ENCODE assay signal across 14 cellular contexts in genomic region chr5:160702856-160703453, GRCh38.
A peak's percentile ranks its signal among the peaks of the same experiment; 100 is the strongest.
DNase-seq lines count a peak whose midpoint lies in the region; ATAC-seq, FAIRE-seq and TF ChIP-seq lines count a peak whose summit lies in the region.
"Had no signal": no experiment of that assay in that cellular context is flagged by ENCODE, and none has a peak within 500 bp of the region (broad histone marks: within the 10 kb centered on the region; RNA-seq: fewer than 3 reads in every experiment).

No MANE protein-coding gene starts in this region.

- H3K4me3 ChIP-seq in mammary epithelial cell (replicated peaks in 1 of 3; ENCODE audit: insufficient read depth in 1 of 3, low read depth in 2 of 3, low read length in 3 of 3) (no peak overlapping the region), ovary (no peak overlapping the region), kidney (ENCODE audit: low read length in 2 of 2) (no peak overlapping the region)
- H3K4me3 ChIP-seq: tibial nerve had no signal

- no TSS peak for BruUV-seq in mammary epithelial cell (replicated peaks; lab: Mats Ljungman, UMichigan)

- POLR2A ChIA-PET in WTC11 (lab: Charles Lee): no interaction called here

- dilution Hi-C loops in mammary epithelial cell (cut with HindIII; ENCODE audit: low sequenced_read_pairs): no loop called here

- H3K36me3 ChIP-seq in mammary epithelial cell (ENCODE audit: insufficient read depth, low read length): no peaks in the 10 kb centered on the region
- no peaks in the 10 kb centered on the region for H3K36me3 ChIP-seq in ovary
- no peaks in the 10 kb centered on the region for H3K36me3 ChIP-seq in kidney (ENCODE audit: control insufficient read depth in 1 of 2, insufficient read depth in 2 of 2, low read length in 2 of 2)
- H3K36me3 ChIP-seq: tibial nerve had no signal

- DNase-seq in mammary epithelial cell (peak; percentile 14), activated T-cell treated with anti-CD3 and anti-CD28 coated beads for 4 hours (no peak), ovary (no peak), kidney (no peak), WTC11 (ENCODE audit: low spot score) (no peak)
- DNase-seq: activated CD4-positive, alpha-beta memory T cell treated with anti-CD3 and anti-CD28 coated beads for 36 hours; NCI-H146; occipital lobe; stimulated activated CD4-positive, alpha-beta T cell treated with anti-CD3 and anti-CD28 coated beads, Interleukin-4, amount 100 ng/mL, for 1 hour had no signal

- no peak overlapping the region for H3K4me3 Mint-ChIP-seq in WTC11
- H3K4me3 Mint-ChIP-seq: activated CD4-positive, alpha-beta memory T cell treated with anti-CD3 and anti-CD28 coated beads for 36 hours had no signal

- no peaks in the 10 kb centered on the region for H3K79me2 ChIP-seq in mammary epithelial cell (ENCODE audit: insufficient read depth, low read length)

- H3K36me3 Mint-ChIP-seq in WTC11: no peaks in the 10 kb centered on the region; the same call in 1 of the 2 replicates
- H3K36me3 Mint-ChIP-seq: activated CD4-positive, alpha-beta memory T cell treated with anti-CD3 and anti-CD28 coated beads for 36 hours had no signal

- TF ChIP-seq EP300 in ovary (IDR thresholded peaks at IDR 0.05): no peak

- H3K27me3 ChIP-seq in mammary epithelial cell (ENCODE audit: insufficient read depth, low read length) (no peaks in the 10 kb centered on the region), ovary (no peaks in the 10 kb centered on the region)
- H3K27me3 ChIP-seq: tibial nerve had no signal

- no peaks in the 10 kb centered on the region for H4K20me1 ChIP-seq in mammary epithelial cell (ENCODE audit: insufficient read depth, low read length)

- no peak for FAIRE-seq in kidney (lab: Jason Lieb, UNC)

- ATAC-seq in GM19023 (IDR thresholded peaks at IDR 0.05; ENCODE audit: unreplicated experiment) (peak; percentile 82), GM21786 (IDR thresholded peaks at IDR 0.05; ENCODE audit: unreplicated experiment) (peak; percentile 83), HG03342 (IDR thresholded peaks at IDR 0.05; ENCODE audit: unreplicated experiment) (peak; percentile 94), WTC11 (no peak)
- ATAC-seq: Right ventricle myocardium inferior had no signal

- H3K4me1 Mint-ChIP-seq in WTC11: no peaks in the 10 kb centered on the region

- H3K27ac ChIP-seq in mammary epithelial cell (ENCODE audit: insufficient read depth, low read depth, low read length) (no peak overlapping the region), ovary (no peak overlapping the region), kidney (ENCODE audit: low read depth in 2 of 2, low read length in 2 of 2) (no peak overlapping the region)

- TF ChIP-seq CTCF in mammary epithelial cell (conservative IDR thresholded peaks at IDR 0.05 in 1 of 2, IDR thresholded peaks at IDR 0.05 in 1 of 2; ENCODE audit: extremely low read depth in 1 of 2, insufficient read depth in 1 of 2, low read depth in 1 of 2, low read length in 2 of 2) (no peak), ovary (IDR thresholded peaks at IDR 0.05) (no peak), kidney (IDR thresholded peaks at IDR 0.05; ENCODE audit: borderline replicate concordance, extremely low read depth, insufficient read depth) (no peak), WTC11 (IDR thresholded peaks at IDR 0.05) (no peak)

- no peak for TF ChIP-seq POLR2A in ovary (IDR thresholded peaks at IDR 0.05)

- H3K27ac Mint-ChIP-seq in WTC11: no peak overlapping the region
- H3K27ac Mint-ChIP-seq: activated CD4-positive, alpha-beta memory T cell treated with anti-CD3 and anti-CD28 coated beads for 36 hours had no signal

- in situ Hi-C loops in mammary epithelial cell (cut with MboI; ENCODE audit: low sequenced_read_pairs in 2 of 2): no loop called here

- CTCF ChIA-PET in mammary epithelial cell (lab: Charles Lee; ENCODE audit: low non-redundant PET) (no interaction called here), WTC11 (lab: Charles Lee) (no interaction called here)

- no peak overlapping the region for H2AFZ ChIP-seq in mammary epithelial cell (ENCODE audit: low read depth, low read length)

- intact Hi-C loops in mammary epithelial cell (cut with micrococcal nuclease): no loop called here
- intact Hi-C loops in ovary (cut with DNase I): no loop called here
- intact Hi-C loops in kidney (cut with DNase I): no loop called here

- no peak overlapping the region for H3K4me2 ChIP-seq in mammary epithelial cell (ENCODE audit: insufficient read depth, low read depth, low read length)

- H3K9ac ChIP-seq in mammary epithelial cell (ENCODE audit: insufficient read depth, low read length) (no peak overlapping the region), kidney (ENCODE audit: low read length in 2 of 2) (no peak overlapping the region)

- H3K9me3 ChIP-seq in mammary epithelial cell (replicated peaks; ENCODE audit: insufficient read depth, low read length) (no peaks in the 10 kb centered on the region), ovary (no peaks in the 10 kb centered on the region), kidney (ENCODE audit: control insufficient read depth in 1 of 2, low read length in 2 of 2) (no peaks in the 10 kb centered on the region)

- WGBS in mammary epithelial cell (ENCODE audit: low coverage, missing lambda C conversion rate): 59% methylated on average over 3 of the region's 3 CpGs
- 85 to 95% (median 92%) methylated on average over 3 of the region's 3 CpGs for WGBS in ovary, 3 donors

- H3K9me3 Mint-ChIP-seq in WTC11: peaks cover 10% of the 10 kb centered on the region
- H3K9me3 Mint-ChIP-seq: activated CD4-positive, alpha-beta memory T cell treated with anti-CD3 and anti-CD28 coated beads for 36 hours had no signal

- no peaks in the 10 kb centered on the region for H3K27me3 Mint-ChIP-seq in WTC11 (ENCODE audit: low read depth)

- H3K4me1 ChIP-seq in mammary epithelial cell (ENCODE audit: insufficient read depth, low read length) (no peaks in the 10 kb centered on the region), ovary (ENCODE audit: insufficient read depth) (no peaks in the 10 kb centered on the region), kidney (ENCODE audit: control insufficient read depth in 1 of 2, insufficient read depth in 1 of 2, low read depth in 1 of 2, low read length in 2 of 2) (no peaks in the 10 kb centered on the region)

TF ChIP-seq in WTC11, 78 proteins besides CTCF, POLR2A, EP300 and RAD21 (continues in another document):
- TF ChIP-seq IRF1 (CRISPR knock-in tag; IDR thresholded peaks at IDR 0.05): no peak
- TF ChIP-seq ZNF219 (CRISPR knock-in tag; IDR thresholded peaks at IDR 0.05; ENCODE audit: borderline replicate concordance): no peak
- TF ChIP-seq FOXP1 (CRISPR knock-in tag; IDR thresholded peaks at IDR 0.05; ENCODE audit: borderline replicate concordance): no peak
- no peak for TF ChIP-seq OVOL2 (CRISPR knock-in tag; IDR thresholded peaks at IDR 0.05; ENCODE audit: borderline replicate concordance)
- no peak for TF ChIP-seq ZNF512 (CRISPR knock-in tag; IDR thresholded peaks at IDR 0.05; ENCODE audit: borderline replicate concordance)
- no peak for TF ChIP-seq STAT6 (CRISPR knock-in tag; conservative IDR thresholded peaks at IDR 0.05; ENCODE audit: low read depth)
- no peak for TF ChIP-seq GRHL2 (CRISPR knock-in tag; IDR thresholded peaks at IDR 0.05; ENCODE audit: insufficient replicate concordance, severe bottlenecking)
- TF ChIP-seq ZNF396 (CRISPR knock-in tag; IDR thresholded peaks at IDR 0.05; ENCODE audit: borderline replicate concordance): no peak
- TF ChIP-seq E2F4 (CRISPR knock-in tag; IDR thresholded peaks at IDR 0.05; ENCODE audit: borderline replicate concordance, low read depth): no peak
